23 cellular contexts compared by ENCODE assay signal in the genomic region with DNA sequence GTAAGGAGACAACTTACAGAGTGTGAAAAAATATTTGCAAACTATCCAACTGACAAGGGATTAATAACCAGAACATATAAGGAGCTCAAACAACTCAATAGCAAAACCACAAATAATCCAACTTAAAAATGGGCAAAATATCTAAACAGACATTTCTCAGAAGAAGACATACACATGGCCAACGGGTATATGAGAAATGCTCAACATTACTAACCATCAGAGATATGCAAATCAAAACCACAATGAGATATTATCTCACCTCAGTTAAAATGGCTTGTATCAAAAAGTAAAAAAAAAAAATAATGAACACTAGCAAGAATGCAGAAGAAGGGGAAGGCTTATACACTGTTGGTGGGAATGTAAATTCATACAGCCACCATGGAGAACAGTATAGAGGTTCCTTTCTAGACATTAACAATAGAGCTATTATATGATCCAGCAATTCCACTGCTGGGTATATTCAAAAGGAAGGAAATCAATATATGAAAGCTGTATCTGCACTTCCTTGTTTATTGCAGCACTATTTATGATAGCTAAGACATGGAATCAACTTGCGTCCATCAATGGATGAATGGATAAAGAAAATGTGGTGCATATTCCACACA.
"Had no signal": no experiment of that assay in that cellular context is flagged by ENCODE, and none has a peak within 500 bp of the region (broad histone marks: within the 10 kb centered on the region; RNA-seq: fewer than 3 reads in every experiment).

No MANE protein-coding gene starts in this region.

- H3K4me3 ChIP-seq: dorsolateral prefrontal cortex, gastroesophageal sphincter, heart left ventricle, hepatocyte, left ventricle myocardium inferior, lung, ovary, psoas muscle, sigmoid colon, stomach, testis, tibial artery had no signal

- DNase-seq: dorsolateral prefrontal cortex; effector CD4-positive, alpha-beta T cell; heart left ventricle; kidney; left cardiac atrium; left ventricle myocardium inferior; natural killer cell; occipital lobe; ovary; posterior cingulate gyrus; psoas muscle; right cardiac atrium; sigmoid colon; stimulated activated CD4-positive, alpha-beta T cell treated with anti-CD3 and anti-CD28 coated beads, Interleukin-2, amount 100 ng/mL, for 24 hours; stimulated activated CD4-positive, alpha-beta T cell treated with anti-CD3 and anti-CD28 coated beads, Interleukin-4, amount 100 ng/mL, for 24 hours; stimulated activated naive CD4-positive, alpha-beta T cell treated with Interleukin-2 at 50 U/mL for 16 hours; stomach; testis; tibial artery had no signal

- H3K27ac ChIP-seq: dorsolateral prefrontal cortex, gastroesophageal sphincter, heart left ventricle, hepatocyte, left ventricle myocardium inferior, ovary, psoas muscle, sigmoid colon, stomach, testis, tibial artery had no signal

- H3K4me1 ChIP-seq: gastroesophageal sphincter, heart left ventricle, left ventricle myocardium inferior, psoas muscle, sigmoid colon, stomach, testis, tibial artery had no signal

- H3K27me3 ChIP-seq: gastroesophageal sphincter, heart left ventricle, hepatocyte, ovary, sigmoid colon, stomach, testis, tibial artery had no signal

- H3K9me3 ChIP-seq: gastroesophageal sphincter, heart left ventricle, left ventricle myocardium inferior, ovary, psoas muscle, sigmoid colon, stomach, testis, tibial artery had no signal

- FAIRE-seq: kidney had no signal

- H3K36me3 ChIP-seq: gastroesophageal sphincter, heart left ventricle, left ventricle myocardium inferior, ovary, sigmoid colon, stomach, tibial artery had no signal

- ATAC-seq: gastroesophageal sphincter; heart left ventricle; left cardiac atrium; natural killer cell; psoas muscle; right cardiac atrium; stimulated activated effector memory CD8-positive, alpha-beta T cell treated with anti-CD3 and anti-CD28 coated beads, Interleukin-12 subunit alpha, Interleukin-12 subunit beta, amount 100 ng/mL, for 72 hours had no signal
